25 cellular contexts compared by ENCODE assay signal in genomic region chr7:104794154-104794553, GRCh38.
"Had no signal": no experiment of that assay in that cellular context is flagged by ENCODE, and none has a peak within 500 bp of the region (broad histone marks: within the 10 kb centered on the region; RNA-seq: fewer than 3 reads in every experiment).

No MANE protein-coding gene starts in this region.

- H3K27me3 ChIP-seq: body of pancreas, gastrocnemius medialis, pancreas, right atrium auricular region had no signal

- H3K27ac ChIP-seq: body of pancreas, esophagus muscularis mucosa, gastrocnemius medialis, pancreas, psoas muscle, right atrium auricular region, transverse colon, VCaP had no signal

- H3K9me3 ChIP-seq: body of pancreas, esophagus muscularis mucosa, gastrocnemius medialis, pancreas, psoas muscle, right atrium auricular region, transverse colon had no signal

- DNase-seq: activated CD4-positive, alpha-beta T cell treated with anti-CD3 and anti-CD28 coated beads for 4 hours; activated CD4-positive, alpha-beta T cell treated with anti-CD3 and anti-CD28 coated beads, Interleukin-2, amount 50 U/mL, for 4 hours; activated CD8-positive, alpha-beta memory T cell treated with anti-CD3 and anti-CD28 coated beads for 24 hours; activated effector memory CD4-positive, alpha-beta T cell treated with Interleukin-2 at 50 U/mL for 16 hours; activated naive CD4-positive, alpha-beta T cell treated with Interleukin-2 at 50 U/mL for 16 hours; aorta; body of pancreas; cortex of kidney; gastrocnemius medialis; glutamatergic neuron; islet precursor cell; left colon; midbrain; naive thymus-derived CD8-positive, alpha-beta T cell; nucleus accumbens; pancreas; psoas muscle; stimulated activated CD4-positive, alpha-beta T cell treated with anti-CD3 and anti-CD28 coated beads, Interleukin-15, amount 100 ng/mL, for 24 hours; stimulated activated CD4-positive, alpha-beta T cell treated with anti-CD3 and anti-CD28 coated beads, Interleukin-2, amount 100 ng/mL, for 24 hours; stimulated activated naive CD4-positive, alpha-beta T cell; T-helper 9 cell; transverse colon had no signal

- H3K4me3 ChIP-seq: body of pancreas, esophagus muscularis mucosa, gastrocnemius medialis, pancreas, psoas muscle, right atrium auricular region, transverse colon had no signal

- H3K4me1 ChIP-seq: body of pancreas, esophagus muscularis mucosa, gastrocnemius medialis, pancreas, psoas muscle, right atrium auricular region, transverse colon had no signal

- H3K36me3 ChIP-seq: esophagus muscularis mucosa, gastrocnemius medialis, pancreas, right atrium auricular region, transverse colon had no signal
